ENCODE assay signal across 1 cellular context in genomic region chr1:155081472-155082300, GRCh38.
TF ChIP-seq lines count a peak whose summit lies in the region.

No MANE protein-coding gene starts in this region.

TF ChIP-seq in endothelial cell of umbilical vein, 7 proteins besides CTCF, POLR2A, EP300 and RAD21:
- TF ChIP-seq FOS (IDR thresholded peaks at IDR 0.05; ENCODE audit: borderline replicate concordance, insufficient read depth, low read length) (no peak), EZH2 (IDR thresholded peaks at IDR 0.05; ENCODE audit: borderline replicate concordance, low read depth, low read length, severe bottlenecking) (peak; percentile 84)
